In genomic region chr16:31094424-31095120, GRCh38 we compare ENCODE assay signal across 8 cellular contexts. TPM values are rescaled to one million over a fixed set of nuclear protein-coding genes. Genes with fewer than 3 reads are reported as not detected.
DNase-seq lines count a peak whose midpoint lies in the region; ATAC-seq and TF ChIP-seq lines count a peak whose summit lies in the region.

TSS of gene VKORC1 (minus strand) at chr16:31094797. CDS start at chr16:31094729, 68 bp downstream.

- DNase-seq in NCI-H1092 (lab: John Stamatoyannopoulos, UW) (peak; percentile 96), SKM-1 treated with dmso at 0.1 percent for 144 hours (lab: John Stamatoyannopoulos, UW; ENCODE audit: unreplicated experiment) (peak; percentile 97), glomerular visceral epithelial cell (ENCODE audit: extremely low spot score) (peak; percentile 97), osteocyte (ENCODE audit: extremely low spot score, unreplicated experiment) (peak; percentile 97)

- peak within 1 kb of the TSS; percentile 97 for H3K4me3 Mint-ChIP-seq in activated naive CD8-positive, alpha-beta T cell
- peak within 1 kb of the TSS; percentile 95 for H3K4me3 Mint-ChIP-seq in osteocyte (ENCODE audit: unreplicated experiment)

- TF ChIP-seq CTCF in osteocyte (IDR thresholded peaks at IDR 0.05), result no peak

- H3K9me3 ChIP-seq in thymus (ENCODE audit: control insufficient read depth), result no peaks in the 10 kb centered on the region

- H3K27ac ChIP-seq in thymus (ENCODE audit: low read depth), result peak within 1 kb of the TSS; percentile 97

- H3K4me3 ChIP-seq in GM08714 (ENCODE audit: low read length) (peak within 1 kb of the TSS; percentile 92), thymus (ENCODE audit: low read length) (peak within 1 kb of the TSS; percentile 90)

- H3K9me3 Mint-ChIP-seq in activated naive CD8-positive, alpha-beta T cell (ENCODE audit: low read depth), result no peaks in the 10 kb centered on the region
- no peaks in the 10 kb centered on the region for H3K9me3 Mint-ChIP-seq in osteocyte (ENCODE audit: unreplicated experiment)

- H3K36me3 Mint-ChIP-seq in activated naive CD8-positive, alpha-beta T cell, result no peaks in the 10 kb centered on the region
- peaks cover 3% of the 10 kb centered on the region for H3K36me3 Mint-ChIP-seq in osteocyte (ENCODE audit: unreplicated experiment)

- H3K27me3 Mint-ChIP-seq in activated naive CD8-positive, alpha-beta T cell, result no peaks in the 10 kb centered on the region
- H3K27me3 Mint-ChIP-seq in osteocyte (ENCODE audit: unreplicated experiment), result no peaks in the 10 kb centered on the region

- peak within 1 kb of the TSS; percentile 87 for H3K27ac Mint-ChIP-seq in activated naive CD8-positive, alpha-beta T cell
- H3K27ac Mint-ChIP-seq in osteocyte (ENCODE audit: unreplicated experiment), result peak within 1 kb of the TSS; percentile 94

- H3K27me3 ChIP-seq in thymus (ENCODE audit: control insufficient read depth, insufficient read depth), result no peaks in the 10 kb centered on the region

- peak; percentile 79 for ATAC-seq in HG02571 (IDR thresholded peaks at IDR 0.05; ENCODE audit: unreplicated experiment)

- WGBS in thymus, result under 1% methylated on average over 69 of the region's 69 CpGs

- peaks cover 14% of the 10 kb centered on the region for H3K36me3 ChIP-seq in thymus (ENCODE audit: control insufficient read depth, insufficient read depth)

- peaks cover 10% of the 10 kb centered on the region for H3K4me1 ChIP-seq in thymus (ENCODE audit: control insufficient read depth, insufficient read depth, low read length)

- H3K4me1 Mint-ChIP-seq in activated naive CD8-positive, alpha-beta T cell (ENCODE audit: low read depth), result peaks cover 23% of the 10 kb centered on the region
- H3K4me1 Mint-ChIP-seq in osteocyte (ENCODE audit: unreplicated experiment), result peaks cover 28% of the 10 kb centered on the region

RNA-seq across cellular contexts. Expression of gene VKORC1, which starts in this region (rescaled TPM):
- 141 and 148 TPM in 2 replicates for total RNA-seq in osteocyte
- polyA plus RNA-seq in thymus, result 48.7 TPM

Comparison
In these comparisons a context has a peak if more than half of its experiments do, and no peak if none do; other contexts are left out.
1. Peak in every context shown above with its lines: DNase-seq, ATAC-seq, H3K4me3 ChIP-seq and H3K27ac ChIP-seq.